Comparison of ENCODE assay signal across 20 cellular contexts in genomic region chr5:127321465-127321864, GRCh38. TPM values are rescaled to one million over a fixed set of nuclear protein-coding genes. Genes with fewer than 3 reads are reported as not detected.
A peak's percentile ranks its signal among the peaks of the same experiment; 100 is the strongest.
DNase-seq lines count a peak whose midpoint lies in the region; ATAC-seq, FAIRE-seq and TF ChIP-seq lines count a peak whose summit lies in the region.
"Had no signal": no experiment of that assay in that cellular context is flagged by ENCODE, and none has a peak within 500 bp of the region (broad histone marks: within the 10 kb centered on the region; RNA-seq: fewer than 3 reads in every experiment).

No MANE protein-coding gene starts in this region.

- no peaks in the 10 kb centered on the region for H3K9me3 ChIP-seq in T-helper 17 cell (ENCODE audit: control insufficient read depth, low read length, poor library complexity, severe bottlenecking)

- no peaks in the 10 kb centered on the region for H3K27me3 ChIP-seq in KMS-11 (ENCODE audit: insufficient read depth, low read depth)

- peak overlapping the region; percentile 83 for H3K4me2 ChIP-seq in KMS-11

- H4K20me1 ChIP-seq in KMS-11 (ENCODE audit: insufficient read depth) = no peaks in the 10 kb centered on the region

- TF ChIP-seq CTCF in natural killer cell (IDR thresholded peaks at IDR 0.05) = no peak
- no peak for TF ChIP-seq CTCF in KMS-11 (conservative IDR thresholded peaks at IDR 0.05; ENCODE audit: low read depth, low read length)

- H3K4me1 ChIP-seq in KMS-11 (ENCODE audit: low read depth, poor library complexity, severe bottlenecking) = peaks cover 35% of the 10 kb centered on the region

- no peak overlapping the region for H2AFZ ChIP-seq in KMS-11 (ENCODE audit: low read depth)

- H3K27ac ChIP-seq in KMS-11 = no peak overlapping the region
- H3K27ac ChIP-seq: C4-2B had no signal

- H3K36me3 Mint-ChIP-seq in natural killer cell treated with Interleukin-12 subunit alpha and Interleukin-12 subunit beta and Interleukin-15 and Interleukin-18, amount 100 ng/mL, for 72 hours = no peaks in the 10 kb centered on the region
- H3K36me3 Mint-ChIP-seq in natural killer cell (no peaks in the 10 kb centered on the region), T-helper 17 cell (ENCODE audit: low read depth) (peaks cover 3% of the 10 kb centered on the region)
- H3K36me3 Mint-ChIP-seq in stimulated activated memory B cell treated with anti-CD40 and anti-IgM and Interleukin-4, amounts not matched to agents 10 μg/mL and 1 μg/mL and 100 μg/mL, for 72 hours = no peaks in the 10 kb centered on the region
- H3K36me3 Mint-ChIP-seq: CD4-positive, alpha-beta memory T cell had no signal

- peaks cover 8 to 19% of the 10 kb centered on the region in 2 donors for H3K27me3 Mint-ChIP-seq in natural killer cell treated with Interleukin-12 subunit alpha and Interleukin-12 subunit beta and Interleukin-15 and Interleukin-18, amount 100 ng/mL, for 72 hours
- H3K27me3 Mint-ChIP-seq in natural killer cell (ENCODE audit: low read depth in 2 of 2) = no peaks in the 10 kb centered on the region
- H3K27me3 Mint-ChIP-seq in T-helper 17 cell = peaks cover 12% of the 10 kb centered on the region
- H3K27me3 Mint-ChIP-seq in stimulated activated memory B cell treated with anti-CD40 and anti-IgM and Interleukin-4, amounts not matched to agents 10 μg/mL and 1 μg/mL and 100 μg/mL, for 72 hours = peaks cover 13% of the 10 kb centered on the region

- TF ChIP-seq POLR2A in GM12892 (IDR thresholded peaks at IDR 0.05; ENCODE audit: low read depth, low read length) = no peak

- no peak overlapping the region for H3K9ac ChIP-seq in KMS-11

- H3K79me2 ChIP-seq in KMS-11 (ENCODE audit: insufficient read depth, low read depth) = no peaks in the 10 kb centered on the region

- ATAC-seq in natural killer cell treated with Interleukin-12 subunit alpha and Interleukin-12 subunit beta and Interleukin-15 and Interleukin-18, amount 100 ng/mL, for 72 hours = no peak
- ATAC-seq in natural killer cell (no peak), T-helper 17 cell (no peak)
- peak; percentile 54 for ATAC-seq in stimulated activated memory B cell treated with anti-CD40 and anti-IgM and Interleukin-4, amounts not matched to agents 10 μg/mL and 1 μg/mL and 100 μg/mL, for 72 hours
- ATAC-seq: HCT116, HepG2 had no signal

- peak overlapping the region; percentile 32 to 71 for H3K27ac Mint-ChIP-seq in natural killer cell treated with Interleukin-12 subunit alpha and Interleukin-12 subunit beta and Interleukin-15 and Interleukin-18, amount 100 ng/mL, for 72 hours
- H3K27ac Mint-ChIP-seq in natural killer cell = no peak overlapping the region
- peak overlapping the region; percentile 32 for H3K27ac Mint-ChIP-seq in T-helper 17 cell
- no peak overlapping the region for H3K27ac Mint-ChIP-seq in stimulated activated memory B cell treated with anti-CD40 and anti-IgM and Interleukin-4, amounts not matched to agents 10 μg/mL and 1 μg/mL and 100 μg/mL, for 72 hours

- no peak for DNase-seq in natural killer cell treated with Interleukin-12 subunit alpha and Interleukin-12 subunit beta and Interleukin-15 and Interleukin-18, amount 100 ng/mL, for 72 hours (ENCODE audit: low spot score)
- no peak for DNase-seq in natural killer cell
- no peak for DNase-seq in T-helper 17 cell
- DNase-seq in GM12892 (ENCODE audit: insufficient read length) = no peak
- no peak for DNase-seq in NCI-H82 (lab: John Stamatoyannopoulos, UW)
- no peak for DNase-seq in SHP77 treated with DMSO at 0.1 percent for 48 hours (lab: John Stamatoyannopoulos, UW)
- DNase-seq: ACHN; CD4-positive, alpha-beta memory T cell; COR-L47; DMS153; DMS79 treated with DMSO at 0.1 percent for 48 hours; EL had no signal

- peak overlapping the region; percentile 18 for H3K4me3 Mint-ChIP-seq in natural killer cell treated with Interleukin-12 subunit alpha and Interleukin-12 subunit beta and Interleukin-15 and Interleukin-18, amount 100 ng/mL, for 72 hours
- H3K4me3 Mint-ChIP-seq in natural killer cell (no peak overlapping the region), T-helper 17 cell (no peak overlapping the region)
- no peak overlapping the region for H3K4me3 Mint-ChIP-seq in stimulated activated memory B cell treated with anti-CD40 and anti-IgM and Interleukin-4, amounts not matched to agents 10 μg/mL and 1 μg/mL and 100 μg/mL, for 72 hours

- intact Hi-C loops in natural killer cell (cut with micrococcal nuclease) = no loop called here

- no peak overlapping the region for H3K4me3 ChIP-seq in KMS-11 (IDR thresholded peaks at IDR 0.05; ENCODE audit: insufficient read depth, low read depth, low read length)

- peaks cover 25 to 26% of the 10 kb centered on the region in 2 donors for H3K4me1 Mint-ChIP-seq in natural killer cell treated with Interleukin-12 subunit alpha and Interleukin-12 subunit beta and Interleukin-15 and Interleukin-18, amount 100 ng/mL, for 72 hours (ENCODE audit: low read depth in 2 of 2)
- peaks cover 22% of the 10 kb centered on the region in 2 donors for H3K4me1 Mint-ChIP-seq in natural killer cell
- peaks cover 11% of the 10 kb centered on the region for H3K4me1 Mint-ChIP-seq in T-helper 17 cell
- H3K4me1 Mint-ChIP-seq in stimulated activated memory B cell treated with anti-CD40 and anti-IgM and Interleukin-4, amounts not matched to agents 10 μg/mL and 1 μg/mL and 100 μg/mL, for 72 hours = peaks cover 10% of the 10 kb centered on the region

- no peak for FAIRE-seq in GM12892 (lab: Jason Lieb, UNC)
- FAIRE-seq: D721Med, G401.6, HepG2, HTR-8/SVneo had no signal

- H3K36me3 ChIP-seq in KMS-11 (ENCODE audit: insufficient read depth) = no peaks in the 10 kb centered on the region

- H3K9me3 Mint-ChIP-seq in natural killer cell treated with Interleukin-12 subunit alpha and Interleukin-12 subunit beta and Interleukin-15 and Interleukin-18, amount 100 ng/mL, for 72 hours = no peaks in the 10 kb centered on the region
- no peaks in the 10 kb centered on the region for H3K9me3 Mint-ChIP-seq in natural killer cell
- H3K9me3 Mint-ChIP-seq in stimulated activated memory B cell treated with anti-CD40 and anti-IgM and Interleukin-4, amounts not matched to agents 10 μg/mL and 1 μg/mL and 100 μg/mL, for 72 hours = no peaks in the 10 kb centered on the region
- H3K9me3 Mint-ChIP-seq: CD4-positive, alpha-beta memory T cell had no signal

RNA-seq across cellular contexts. Expression of gene MEGF10, which starts 30.9 kb away (rescaled TPM):
- total RNA-seq in natural killer cell treated with Interleukin-12 subunit alpha and Interleukin-12 subunit beta and Interleukin-15 and Interleukin-18, amount 100 ng/mL, for 72 hours = not detected
- 1 to 10 TPM in 1 of 3 donors, not detected in 2; 1.4 TPM for total RNA-seq in natural killer cell
- not detected for total RNA-seq in T-helper 17 cell
- not detected for polyA plus RNA-seq in GM12892 (2012; ENCODE audit: missing spikeins)
- total RNA-seq: CD4-positive, alpha-beta memory T cell; HepG2 had no signal
- polyA plus RNA-seq: CD4-positive, alpha-beta memory T cell; HepG2 had no signal

Comparison
In these comparisons a context has a peak if more than half of its experiments do, and no peak if none do; other contexts are left out.
1. H3K27ac Mint-ChIP-seq: peak in natural killer cell treated with Interleukin-12 subunit alpha and Interleukin-12 subunit beta and Interleukin-15 and Interleukin-18, amount 100 ng/mL, for 72 hours (2 of 2) and T-helper 17 cell (single experiment); none in natural killer cell (0 of 2) and stimulated activated memory B cell treated with anti-CD40 and anti-IgM and Interleukin-4, amounts not matched to agents 10 μg/mL and 1 μg/mL and 100 μg/mL, for 72 hours (single experiment).